ENCODE assay signal across 8 cellular contexts in genomic region chr20:59933849-59934585, GRCh38. TPM values are rescaled to one million over a fixed set of nuclear protein-coding genes. Genes with fewer than 3 reads are reported as not detected.
DNase-seq lines count a peak whose midpoint lies in the region; ATAC-seq and TF ChIP-seq lines count a peak whose summit lies in the region.

No MANE protein-coding gene starts in this region.

- H2AFZ ChIP-seq in Karpas-422 (ENCODE audit: low read length): no peak overlapping the region

- no peaks in the 10 kb centered on the region for H4K20me1 ChIP-seq in Karpas-422 (ENCODE audit: insufficient read depth, low read depth, low read length)

- H3K4me2 ChIP-seq in Karpas-422 (ENCODE audit: low read depth, low read length, poor library complexity, severe bottlenecking): no peak overlapping the region

- H3K27me3 Mint-ChIP-seq in activated CD4-positive, alpha-beta T cell treated with anti-CD3 and anti-CD28 coated beads, Interleukin-2, amount 10 ng/mL, durations not matched to agents 24 days and 14 days: peaks cover 2% of the 10 kb centered on the region

- intact Hi-C loops in activated CD4-positive, alpha-beta T cell treated with anti-CD3 and anti-CD28 coated beads, Interleukin-2, amount 10 ng/mL, durations not matched to agents 24 days and 14 days (cut with micrococcal nuclease): loop anchor here (10.0 kb wide), 1 partner anchor 769 kb away; the partner anchor contains the start of gene ZNF831
- intact Hi-C loops in colonic mucosa (cut with DNase I): no loop called here

- H3K27ac ChIP-seq in colonic mucosa (peak overlapping the region; percentile 21), Karpas-422 (ENCODE audit: low read length) (no peak overlapping the region)

- ATAC-seq in HG02588 (IDR thresholded peaks at IDR 0.05; ENCODE audit: unreplicated experiment): peak; percentile 85

- peaks cover 18% of the 10 kb centered on the region for H3K79me2 ChIP-seq in Karpas-422 (ENCODE audit: low read length)

- peak; percentile 26 for DNase-seq in NCI-H2029 (lab: John Stamatoyannopoulos, UW)
- DNase-seq in activated CD4-positive, alpha-beta T cell treated with anti-CD3 and anti-CD28 coated beads, Interleukin-2, amount 10 ng/mL, durations not matched to agents 24 days and 14 days: peak; percentile 95
- DNase-seq in colonic mucosa: peak; percentile 78
- peak; percentile 91 for DNase-seq in left kidney (ENCODE audit: low read depth, low spot score)
- DNase-seq in stimulated activated CD4-positive, alpha-beta T cell treated with anti-CD3 and anti-CD28 coated beads, Interleukin-1b, Interleukin-23, amount 100 ng/mL, for 4 hours (ENCODE audit: low read depth in 2 of 2): peak; percentile 66 to 80
- DNase-seq in Karpas-422: no peak

- H3K27ac Mint-ChIP-seq in activated CD4-positive, alpha-beta T cell treated with anti-CD3 and anti-CD28 coated beads, Interleukin-2, amount 10 ng/mL, durations not matched to agents 24 days and 14 days: peak overlapping the region; percentile 53

- peaks cover 28% of the 10 kb centered on the region for H3K4me1 Mint-ChIP-seq in activated CD4-positive, alpha-beta T cell treated with anti-CD3 and anti-CD28 coated beads, Interleukin-2, amount 10 ng/mL, durations not matched to agents 24 days and 14 days

- H3K9me3 ChIP-seq in colonic mucosa (no peaks in the 10 kb centered on the region), Karpas-422 (ENCODE audit: low read length) (no peaks in the 10 kb centered on the region)

- H3K9ac ChIP-seq in colonic mucosa (ENCODE audit: low read depth in 2 of 2, low read length in 2 of 2): peak overlapping the region in 1 of 2 donors; percentile 73
- H3K9ac ChIP-seq in Karpas-422 (ENCODE audit: low read length): no peak overlapping the region

- peaks cover 8% of the 10 kb centered on the region for H3K36me3 Mint-ChIP-seq in activated CD4-positive, alpha-beta T cell treated with anti-CD3 and anti-CD28 coated beads, Interleukin-2, amount 10 ng/mL, durations not matched to agents 24 days and 14 days (ENCODE audit: low read depth)

- H3K27me3 ChIP-seq in colonic mucosa (no peaks in the 10 kb centered on the region), Karpas-422 (ENCODE audit: low read length) (no peaks in the 10 kb centered on the region)

- no peaks in the 10 kb centered on the region for H3K9me2 ChIP-seq in Karpas-422 (replicated peaks; ENCODE audit: insufficient read depth, low read length)

- peak overlapping the region; percentile 82 for H3K4me3 Mint-ChIP-seq in activated CD4-positive, alpha-beta T cell treated with anti-CD3 and anti-CD28 coated beads, Interleukin-2, amount 10 ng/mL, durations not matched to agents 24 days and 14 days

- H3K4me3 ChIP-seq in colonic mucosa (peak overlapping the region; percentile 60), Karpas-422 (ENCODE audit: low read length) (no peak overlapping the region)

- H3K9me3 Mint-ChIP-seq in activated CD4-positive, alpha-beta T cell treated with anti-CD3 and anti-CD28 coated beads, Interleukin-2, amount 10 ng/mL, durations not matched to agents 24 days and 14 days: no peaks in the 10 kb centered on the region

- TF ChIP-seq CTCF in GM12874 (IDR thresholded peaks at IDR 0.05; ENCODE audit: insufficient read depth, low read depth, low read length): peak; percentile 94
- TF ChIP-seq CTCF in colonic mucosa (IDR thresholded peaks at IDR 0.05): peak; percentile 98

- H3K4me1 ChIP-seq in colonic mucosa (peaks cover 8% of the 10 kb centered on the region), Karpas-422 (ENCODE audit: low read length) (peaks cover 18% of the 10 kb centered on the region)

- H3K36me3 ChIP-seq in colonic mucosa (no peaks in the 10 kb centered on the region), Karpas-422 (ENCODE audit: insufficient read depth, low read length) (no peaks in the 10 kb centered on the region)

RNA-seq across cellular contexts. Expression of gene SYCP2, which starts 0.6 kb away (rescaled TPM):
- 5.2 and 5.3 TPM in 2 replicates for total RNA-seq in activated CD4-positive, alpha-beta T cell treated with anti-CD3 and anti-CD28 coated beads, Interleukin-2, amount 10 ng/mL, durations not matched to agents 24 days and 14 days
- 1 to 10 TPM in 1 of 2 donors, under 1 TPM in 1; 0.74 to 1.1 TPM for total RNA-seq in colonic mucosa
- total RNA-seq in Karpas-422 (2014; rRNA removed; shearing (Covaris generic); ENCODE audit: low replicate concordance): 1.1 and 6.6 TPM in 2 replicates

RNA-seq across cellular contexts. Expression of gene PPP1R3D, which starts 6.1 kb away (rescaled TPM):
- 6.1 and 6.4 TPM in 2 replicates for total RNA-seq in activated CD4-positive, alpha-beta T cell treated with anti-CD3 and anti-CD28 coated beads, Interleukin-2, amount 10 ng/mL, durations not matched to agents 24 days and 14 days
- total RNA-seq in colonic mucosa: 1 to 10 TPM; 6.3 to 9.2 TPM
- 4.2 and 7.0 TPM in 2 replicates for total RNA-seq in Karpas-422 (2014; rRNA removed; shearing (Covaris generic); ENCODE audit: low replicate concordance)

RNA-seq across cellular contexts. Expression of gene FAM217B, which starts 6.2 kb away (rescaled TPM):
- 26.6 and 29.0 TPM in 2 replicates for total RNA-seq in activated CD4-positive, alpha-beta T cell treated with anti-CD3 and anti-CD28 coated beads, Interleukin-2, amount 10 ng/mL, durations not matched to agents 24 days and 14 days
- 10 to 100 TPM in 1 of 2 donors, 1 to 10 TPM in 1; 5.5 to 11.2 TPM for total RNA-seq in colonic mucosa
- total RNA-seq in Karpas-422 (2014; rRNA removed; shearing (Covaris generic); ENCODE audit: low replicate concordance): 12.0 and 16.4 TPM in 2 replicates

RNA-seq across cellular contexts. Expression of gene CDH26, which starts 24.2 kb away (rescaled TPM):
- total RNA-seq in activated CD4-positive, alpha-beta T cell treated with anti-CD3 and anti-CD28 coated beads, Interleukin-2, amount 10 ng/mL, durations not matched to agents 24 days and 14 days: 0.47 and 0.71 TPM in 2 replicates
- total RNA-seq in colonic mucosa: under 1 TPM; 0.27 to 0.45 TPM
- total RNA-seq in Karpas-422 (2014; rRNA removed; shearing (Covaris generic); ENCODE audit: low replicate concordance): 0.22 TPM in 1 of 2 replicates, not detected in the other
